9 cellular contexts compared by ENCODE assay signal in the genomic region with DNA sequence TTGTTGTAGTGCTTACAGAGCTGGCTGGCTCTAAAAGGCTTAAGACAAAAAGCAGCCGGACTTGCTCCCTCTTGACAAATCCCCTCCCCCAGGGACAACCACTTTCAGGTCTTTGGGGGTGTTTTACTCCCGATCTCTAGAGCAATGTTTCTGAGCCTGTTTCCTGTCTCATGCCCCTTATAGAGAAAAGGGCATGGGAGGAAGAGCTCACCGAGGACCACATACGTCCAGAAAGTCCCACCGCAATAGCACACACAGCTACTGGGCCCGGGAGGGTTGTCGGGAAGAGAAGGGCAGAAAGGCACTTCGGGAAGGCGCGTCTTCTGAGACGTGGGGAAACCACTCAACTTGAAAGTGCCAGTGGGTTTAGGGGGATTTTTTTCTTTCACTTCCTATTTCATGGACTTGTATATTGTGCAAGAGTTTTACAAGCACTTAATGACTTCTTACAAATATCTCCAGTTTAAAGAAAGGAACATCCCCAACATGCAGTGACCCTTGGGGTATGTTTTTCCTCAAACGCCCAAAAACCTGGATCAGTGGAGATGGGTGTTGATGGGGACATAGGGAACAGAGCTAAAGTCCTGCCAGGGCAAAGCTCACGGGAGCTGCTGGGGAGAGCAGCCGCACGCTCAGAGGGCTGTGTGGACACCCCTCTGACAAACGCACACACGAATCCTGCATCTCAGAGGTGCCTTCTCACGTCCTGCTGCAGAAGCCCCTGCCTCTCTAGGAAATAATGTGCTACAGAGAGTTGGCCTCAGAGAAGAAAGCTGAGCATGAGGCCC. TPM values are rescaled to one million over a fixed set of nuclear protein-coding genes. Genes with fewer than 3 reads are reported as not detected.
DNase-seq lines count a peak whose midpoint lies in the region; ATAC-seq and TF ChIP-seq lines count a peak whose summit lies in the region.
"Had no signal": no experiment of that assay in that cellular context is flagged by ENCODE, and none has a peak within 500 bp of the region (broad histone marks: within the 10 kb centered on the region; RNA-seq: fewer than 3 reads in every experiment).

No MANE protein-coding gene starts in this region.

- H4K20me1 ChIP-seq in osteoblast (ENCODE audit: insufficient read depth, low read length) = no peaks in the 10 kb centered on the region

- peak overlapping the region; percentile 37 for H2AFZ ChIP-seq in osteoblast (ENCODE audit: low read length)

- intact Hi-C loops in esophagus muscularis mucosa (cut with DNase I) = no loop called here

- H3K27ac ChIP-seq in WERI-Rb-1 (no peak overlapping the region), osteoblast (ENCODE audit: low read depth, low read length) (no peak overlapping the region), esophagus muscularis mucosa (replicated peaks in 1 of 4) (no peak overlapping the region)
- H3K27ac ChIP-seq: VCaP had no signal

- H3K9me3 ChIP-seq in WERI-Rb-1 (ENCODE audit: severe bottlenecking) (no peaks in the 10 kb centered on the region), osteoblast (ENCODE audit: low read depth, low read length) (no peaks in the 10 kb centered on the region), esophagus muscularis mucosa (no peaks in the 10 kb centered on the region)

- peak; percentile 72 for ATAC-seq in HG03060 (IDR thresholded peaks at IDR 0.05; ENCODE audit: low read depth, unreplicated experiment)

- H3K27me3 ChIP-seq in WERI-Rb-1 (ENCODE audit: insufficient read depth, low read depth, severe bottlenecking) (no peaks in the 10 kb centered on the region), osteoblast (ENCODE audit: insufficient read depth, low read length) (no peaks in the 10 kb centered on the region), esophagus muscularis mucosa (no peaks in the 10 kb centered on the region)

- no peak overlapping the region for H3K4me2 ChIP-seq in osteoblast (ENCODE audit: insufficient read depth, low read length)

- TF ChIP-seq EP300 in esophagus muscularis mucosa (IDR thresholded peaks at IDR 0.05) = no peak

- TF ChIP-seq CTCF in WERI-Rb-1 (IDR thresholded peaks at IDR 0.05; ENCODE audit: low read depth, low read length) (no peak), osteoblast (IDR thresholded peaks at IDR 0.05; ENCODE audit: extremely low read depth, low read depth, low read length) (no peak), esophagus muscularis mucosa (IDR thresholded peaks at IDR 0.05) (no peak)

- WGBS in esophagus muscularis mucosa = 84% methylated on average over 18 of the region's 18 CpGs

- H3K4me3 ChIP-seq in WERI-Rb-1 (ENCODE audit: low read depth, low read length) = no peak overlapping the region
- H3K4me3 ChIP-seq in osteoblast (ENCODE audit: insufficient read depth, low read length) = no peak overlapping the region
- H3K4me3 ChIP-seq in esophagus muscularis mucosa = no peak overlapping the region

- H3K36me3 ChIP-seq in WERI-Rb-1 (no peaks in the 10 kb centered on the region), osteoblast (ENCODE audit: insufficient read depth, low read length) (no peaks in the 10 kb centered on the region), esophagus muscularis mucosa (no peaks in the 10 kb centered on the region)

- DNase-seq in stimulated activated CD4-positive, alpha-beta T cell treated with anti-CD3 and anti-CD28 coated beads, Interleukin-4, amount 100 ng/mL, for 24 hours = peak; percentile 14
- DNase-seq in stimulated activated CD4-positive, alpha-beta T cell treated with anti-CD3 and anti-CD28 coated beads, Interleukin-1b, Interleukin-23, amount 100 ng/mL, for 48 hours = no peak
- DNase-seq in WERI-Rb-1 (peak; percentile 30), osteoblast (ENCODE audit: insufficient read length, low spot score, missing footprints) (no peak), NCI-H774 (lab: John Stamatoyannopoulos, UW) (no peak), NCI-H1092 (lab: John Stamatoyannopoulos, UW) (no peak), esophagus muscularis mucosa (ENCODE audit: extremely low spot score) (no peak)

- peaks cover 7% of the 10 kb centered on the region for H3K4me1 ChIP-seq in osteoblast (ENCODE audit: insufficient read depth, low read length)
- peaks cover 0 to 11% (median 5%) of the 10 kb centered on the region in 4 donors for H3K4me1 ChIP-seq in esophagus muscularis mucosa

- no peak for TF ChIP-seq POLR2A in esophagus muscularis mucosa (IDR thresholded peaks at IDR 0.05; ENCODE audit: low read depth)

- no peaks in the 10 kb centered on the region for H3K79me2 ChIP-seq in osteoblast (ENCODE audit: insufficient read depth, low read length)

RNA-seq across cellular contexts. Expression of a gene that starts 27.0 kb away (rescaled TPM):
- total RNA-seq in osteoblast (8.3 and 9.1 TPM in 2 replicates), esophagus muscularis mucosa (10 to 100 TPM in 3 of 4 donors, 1 to 10 TPM in 1; 6.6 to 17.0 (median 13.4) TPM)

RNA-seq across cellular contexts. Expression of a gene that starts 48.5 kb away (rescaled TPM):
- total RNA-seq in osteoblast = 46.0 and 51.0 TPM in 2 replicates
- 10 to 100 TPM; 73.6 to 99.9 (median 78.4) TPM for total RNA-seq in esophagus muscularis mucosa

Comparison
In these comparisons a context has a peak if more than half of its experiments do, and no peak if none do; other contexts are left out.
1. DNase-seq: peak in stimulated activated CD4-positive, alpha-beta T cell treated with anti-CD3 and anti-CD28 coated beads, Interleukin-4, amount 100 ng/mL, for 24 hours (single experiment) and WERI-Rb-1 (single experiment); none in stimulated activated CD4-positive, alpha-beta T cell treated with anti-CD3 and anti-CD28 coated beads, Interleukin-1b, Interleukin-23, amount 100 ng/mL, for 48 hours (single experiment), osteoblast (single experiment), NCI-H774 (single experiment), NCI-H1092 (single experiment) and esophagus muscularis mucosa (single experiment).